34 cellular contexts compared by ENCODE assay signal in the genomic region with DNA sequence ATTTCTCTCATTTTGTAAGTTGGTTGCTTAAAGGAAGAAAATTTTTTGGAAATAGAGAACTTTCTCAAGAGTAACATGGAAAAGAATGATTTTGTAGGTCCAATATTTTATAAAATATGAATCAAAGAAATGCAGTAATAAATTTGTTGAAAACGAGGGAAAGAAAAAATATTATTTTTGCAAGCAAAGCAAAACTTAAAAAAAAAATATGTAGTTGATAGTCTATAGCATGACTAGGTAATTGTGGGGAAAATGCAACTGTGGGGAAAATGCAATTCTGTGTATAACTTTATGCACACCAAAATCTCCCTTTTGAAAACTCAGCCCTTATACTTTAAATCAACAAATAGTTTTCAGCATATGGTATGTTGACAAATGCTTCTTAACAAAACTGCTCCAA.
"Had no signal": no experiment of that assay in that cellular context is flagged by ENCODE, and none has a peak within 500 bp of the region (broad histone marks: within the 10 kb centered on the region; RNA-seq: fewer than 3 reads in every experiment).

No MANE protein-coding gene starts in this region.

- H3K4me1 ChIP-seq: adrenal gland, body of pancreas, breast epithelium had no signal

- H3K9me3 ChIP-seq: adrenal gland, body of pancreas, breast epithelium had no signal

- H3K36me3 ChIP-seq: adrenal gland, brain microvascular endothelial cell, breast epithelium had no signal

- H3K27ac ChIP-seq: adrenal gland, body of pancreas, brain microvascular endothelial cell, breast epithelium, VCaP had no signal

- ATAC-seq: activated CD8-positive, alpha-beta T cell treated with anti-CD3 and anti-CD28 coated beads for 36 hours; activated naive CD4-positive, alpha-beta T cell treated with anti-CD3 and anti-CD28 coated beads, Interleukin-2, amount 50 U/mL, for 72 hours; activated T-cell treated with anti-CD3 and anti-CD28 coated beads, Interleukin-2, amount 50 U/mL, for 4 hours; activated T-cell treated with anti-CD3 and anti-CD28 coated beads, Interleukin-2, amount 50 U/mL, for 72 hours; activated T-helper 17 cell treated with anti-CD3 and anti-CD28 coated beads, Interleukin-2, amount 50 U/mL, for 72 hours; body of pancreas had no signal

- H3K4me3 ChIP-seq: adrenal gland, body of pancreas, breast epithelium had no signal

- H3K27me3 ChIP-seq: adrenal gland, body of pancreas, brain microvascular endothelial cell, breast epithelium had no signal

- FAIRE-seq: astrocyte had no signal

- DNase-seq: activated B cell treated with CpG ODN at 0.5 μM for 24 hours; activated CD4-positive, alpha-beta memory T cell treated with anti-CD3 and anti-CD28 coated beads for 36 hours; activated CD4-positive, alpha-beta T cell treated with anti-CD3 and anti-CD28 coated beads for 4 hours; activated CD4-positive, alpha-beta T cell treated with anti-CD3 and anti-CD28 coated beads, Interleukin-2, amount 10 ng/mL, durations not matched to agents 24 days and 14 days; activated CD4-positive, alpha-beta T cell treated with anti-CD3 and anti-CD28 coated beads, Interleukin-2, amount 50 U/mL, for 1 hour; activated CD4-positive, alpha-beta T cell treated with anti-CD3 and anti-CD28 coated beads, Interleukin-2, amount 50 U/mL, for 4 hours; activated CD4-positive, CD25-positive, alpha-beta regulatory T cell treated with anti-CD3 and anti-CD28 coated beads, Interleukin-2, amount 50 U/mL, for 72 hours; activated CD8-positive, alpha-beta memory T cell treated with anti-CD3 and anti-CD28 coated beads, Interleukin-2, amount 50 U/mL, for 4 hours; activated CD8-positive, alpha-beta T cell treated with anti-CD3 and anti-CD28 coated beads for 36 hours; activated effector memory CD4-positive, alpha-beta T cell treated with anti-CD3 and anti-CD28 coated beads, Interleukin-2, amount 50 U/mL, for 16 hours; activated gamma-delta T cell treated with Interleukin-2 at 50 U/mL for 16 hours; activated naive CD4-positive, alpha-beta T cell; activated naive CD4-positive, alpha-beta T cell treated with anti-CD3 and anti-CD28 coated beads for 36 hours; activated naive CD4-positive, alpha-beta T cell treated with anti-CD3 and anti-CD28 coated beads, Interleukin-2, amount 50 U/mL, for 16 hours; activated naive CD8-positive, alpha-beta T cell treated with anti-CD3 and anti-CD28 coated beads for 36 hours; activated T-cell treated with anti-CD3 and anti-CD28 coated beads for 4 hours; activated T-cell treated with anti-CD3 and anti-CD28 coated beads, Interleukin-2, amount 50 U/mL, for 1 hour; activated T-cell treated with anti-CD3 and anti-CD28 coated beads, Interleukin-2, amount 50 U/mL, for 4 hours; activated T-cell treated with anti-CD3 and anti-CD28 coated beads, Interleukin-2, amount 50 U/mL, for 72 hours; adrenal gland; amniotic stem cell; aorta; body of pancreas; brain microvascular endothelial cell; central memory CD4-positive, alpha-beta T cell; cerebellar nuclear complex; T-helper 1 cell; T-helper 2 cell; T-helper 9 cell had no signal
